In genomic region chr1:214233856-214234634, GRCh38 we compare ENCODE assay signal across 22 cellular contexts. TPM values are rescaled to one million over a fixed set of nuclear protein-coding genes. Genes with fewer than 3 reads are reported as not detected.
DNase-seq lines count a peak whose midpoint lies in the region; ATAC-seq lines count a peak whose summit lies in the region.
"Had no signal": no experiment of that assay in that cellular context is flagged by ENCODE, and none has a peak within 500 bp of the region (broad histone marks: within the 10 kb centered on the region; RNA-seq: fewer than 3 reads in every experiment).

No MANE protein-coding gene starts in this region.

- CTCF ChIA-PET in activated CD4-positive, alpha-beta memory T cell treated with anti-CD3 and anti-CD28 coated beads, Interleukin-2, amount 10 ng/mL, durations not matched to agents 7 days and 5 days (lab: Charles Lee) = no interaction called here

- no peaks in the 10 kb centered on the region for H4K20me1 ChIP-seq in BLaER1

- H3K4me2 ChIP-seq in BLaER1 = peak overlapping the region; percentile 53

- H3K4me1 ChIP-seq in BLaER1 = peaks cover 17% of the 10 kb centered on the region
- H3K4me1 ChIP-seq: gastroesophageal sphincter, SJSA1 had no signal

- H3K27me3 Mint-ChIP-seq in activated CD4-positive, alpha-beta memory T cell treated with anti-CD3 and anti-CD28 coated beads, Interleukin-2, amount 10 ng/mL, durations not matched to agents 7 days and 5 days = peaks cover 30% of the 10 kb centered on the region

- H3K9ac ChIP-seq in BLaER1 = no peak overlapping the region

- H3K36me3 Mint-ChIP-seq in activated CD4-positive, alpha-beta memory T cell treated with anti-CD3 and anti-CD28 coated beads, Interleukin-2, amount 10 ng/mL, durations not matched to agents 7 days and 5 days (ENCODE audit: low read depth) = no peaks in the 10 kb centered on the region
- H3K36me3 Mint-ChIP-seq: activated naive CD4-positive, alpha-beta T cell treated with anti-CD3 and anti-CD28 coated beads, Interleukin-2, amount 50 U/mL, for 72 hours; natural killer cell; stimulated activated effector memory CD8-positive, alpha-beta T cell treated with anti-CD3 and anti-CD28 coated beads, Interleukin-12 subunit alpha, Interleukin-12 subunit beta, amount 100 ng/mL, for 72 hours had no signal

- H3K27ac ChIP-seq in BLaER1 = no peak overlapping the region
- H3K27ac ChIP-seq: gastroesophageal sphincter, SJSA1 had no signal

- no peaks in the 10 kb centered on the region for H3K36me3 ChIP-seq in BLaER1
- H3K36me3 ChIP-seq: gastroesophageal sphincter, SJSA1 had no signal

- H3K9me3 Mint-ChIP-seq in activated CD4-positive, alpha-beta memory T cell treated with anti-CD3 and anti-CD28 coated beads, Interleukin-2, amount 10 ng/mL, durations not matched to agents 7 days and 5 days = no peaks in the 10 kb centered on the region
- H3K9me3 Mint-ChIP-seq: activated naive CD4-positive, alpha-beta T cell treated with anti-CD3 and anti-CD28 coated beads, Interleukin-2, amount 50 U/mL, for 72 hours; natural killer cell; stimulated activated effector memory CD8-positive, alpha-beta T cell treated with anti-CD3 and anti-CD28 coated beads, Interleukin-12 subunit alpha, Interleukin-12 subunit beta, amount 100 ng/mL, for 72 hours had no signal

- no peak overlapping the region for H3K27ac Mint-ChIP-seq in activated CD4-positive, alpha-beta memory T cell treated with anti-CD3 and anti-CD28 coated beads, Interleukin-2, amount 10 ng/mL, durations not matched to agents 7 days and 5 days
- H3K27ac Mint-ChIP-seq: natural killer cell; stimulated activated effector memory CD8-positive, alpha-beta T cell treated with anti-CD3 and anti-CD28 coated beads, Interleukin-12 subunit alpha, Interleukin-12 subunit beta, amount 100 ng/mL, for 72 hours had no signal

- no peaks in the 10 kb centered on the region for H3K4me1 Mint-ChIP-seq in activated CD4-positive, alpha-beta memory T cell treated with anti-CD3 and anti-CD28 coated beads, Interleukin-2, amount 10 ng/mL, durations not matched to agents 7 days and 5 days
- H3K4me1 Mint-ChIP-seq: natural killer cell; stimulated activated effector memory CD8-positive, alpha-beta T cell treated with anti-CD3 and anti-CD28 coated beads, Interleukin-12 subunit alpha, Interleukin-12 subunit beta, amount 100 ng/mL, for 72 hours had no signal

- peaks cover 3% of the 10 kb centered on the region; the same call in 1 of the 2 replicates for H3K9me3 ChIP-seq in BLaER1
- H3K9me3 ChIP-seq: gastroesophageal sphincter, mucosa of descending colon had no signal

- no peak for ATAC-seq in GM21360 (IDR thresholded peaks at IDR 0.05; ENCODE audit: unreplicated experiment)
- ATAC-seq: gastroesophageal sphincter, mucosa of descending colon, natural killer cell had no signal

- H3K4me3 Mint-ChIP-seq in activated CD4-positive, alpha-beta memory T cell treated with anti-CD3 and anti-CD28 coated beads, Interleukin-2, amount 10 ng/mL, durations not matched to agents 7 days and 5 days = no peak overlapping the region
- H3K4me3 Mint-ChIP-seq: natural killer cell; stimulated activated effector memory CD8-positive, alpha-beta T cell treated with anti-CD3 and anti-CD28 coated beads, Interleukin-12 subunit alpha, Interleukin-12 subunit beta, amount 100 ng/mL, for 72 hours had no signal

- no peaks in the 10 kb centered on the region for H3K27me3 ChIP-seq in BLaER1
- H3K27me3 ChIP-seq: gastroesophageal sphincter had no signal

- H3K4me3 ChIP-seq in BLaER1 = no peak overlapping the region
- H3K4me3 ChIP-seq: gastroesophageal sphincter, mucosa of descending colon, SJSA1 had no signal

- POLR2A ChIA-PET in activated CD4-positive, alpha-beta memory T cell treated with anti-CD3 and anti-CD28 coated beads, Interleukin-2, amount 10 ng/mL, durations not matched to agents 7 days and 5 days (lab: Charles Lee) = no interaction called here

- peak; percentile 83 for DNase-seq in NCI-H1105 (lab: John Stamatoyannopoulos, UW)
- no peak for DNase-seq in NCI-H1105 treated with DMSO at 0.1 percent for 48 hours (lab: John Stamatoyannopoulos, UW)
- peak; percentile 68 for DNase-seq in NCI-H1417 treated with DMSO at 0.1 percent for 48 hours (lab: John Stamatoyannopoulos, UW)
- DNase-seq in dermis microvascular lymphatic vessel endothelial cell (ENCODE audit: low read depth in 2 of 2) = peak; percentile 75 to 93
- no peak for DNase-seq in activated CD4-positive, alpha-beta memory T cell treated with anti-CD3 and anti-CD28 coated beads, Interleukin-2, amount 10 ng/mL, durations not matched to agents 7 days and 5 days
- no peak for DNase-seq in DMS 273 (lab: John Stamatoyannopoulos, UW; ENCODE audit: unreplicated experiment)
- DNase-seq: 8988T; activated CD4-positive, alpha-beta T cell treated with anti-CD3 and anti-CD28 coated beads for 48 hours; activated CD8-positive, alpha-beta memory T cell treated with anti-CD3 and anti-CD28 coated beads for 24 hours; activated effector memory CD4-positive, alpha-beta T cell treated with Interleukin-2 at 50 U/mL for 16 hours; kidney glomerular epithelial cell; mucosa of descending colon; natural killer cell; occipital lobe; stimulated activated CD4-positive, alpha-beta T cell treated with anti-CD3 and anti-CD28 coated beads, Interleukin-15, amount 100 ng/mL, for 24 hours; trophoblast cell had no signal

RNA-seq across cellular contexts. Expression of gene SMYD2, which starts 46.9 kb away (rescaled TPM):
- 193 and 220 TPM in 2 replicates for total RNA-seq in dermis microvascular lymphatic vessel endothelial cell
- 10 to 100 TPM; 33.8 to 34.9 TPM for total RNA-seq in activated CD4-positive, alpha-beta memory T cell treated with anti-CD3 and anti-CD28 coated beads, Interleukin-2, amount 10 ng/mL, durations not matched to agents 7 days and 5 days

Comparison
In these comparisons a context has a peak if more than half of its experiments do, and no peak if none do; other contexts are left out.
1. DNase-seq: peak in NCI-H1105 (single experiment), NCI-H1417 treated with DMSO at 0.1 percent for 48 hours (single experiment) and dermis microvascular lymphatic vessel endothelial cell (2 of 2); none in NCI-H1105 treated with DMSO at 0.1 percent for 48 hours (single experiment), activated CD4-positive, alpha-beta memory T cell treated with anti-CD3 and anti-CD28 coated beads, Interleukin-2, amount 10 ng/mL, durations not matched to agents 7 days and 5 days (single experiment) and DMS 273 (single experiment).